ENCODE assay signal across 1 cellular context in the genomic region with DNA sequence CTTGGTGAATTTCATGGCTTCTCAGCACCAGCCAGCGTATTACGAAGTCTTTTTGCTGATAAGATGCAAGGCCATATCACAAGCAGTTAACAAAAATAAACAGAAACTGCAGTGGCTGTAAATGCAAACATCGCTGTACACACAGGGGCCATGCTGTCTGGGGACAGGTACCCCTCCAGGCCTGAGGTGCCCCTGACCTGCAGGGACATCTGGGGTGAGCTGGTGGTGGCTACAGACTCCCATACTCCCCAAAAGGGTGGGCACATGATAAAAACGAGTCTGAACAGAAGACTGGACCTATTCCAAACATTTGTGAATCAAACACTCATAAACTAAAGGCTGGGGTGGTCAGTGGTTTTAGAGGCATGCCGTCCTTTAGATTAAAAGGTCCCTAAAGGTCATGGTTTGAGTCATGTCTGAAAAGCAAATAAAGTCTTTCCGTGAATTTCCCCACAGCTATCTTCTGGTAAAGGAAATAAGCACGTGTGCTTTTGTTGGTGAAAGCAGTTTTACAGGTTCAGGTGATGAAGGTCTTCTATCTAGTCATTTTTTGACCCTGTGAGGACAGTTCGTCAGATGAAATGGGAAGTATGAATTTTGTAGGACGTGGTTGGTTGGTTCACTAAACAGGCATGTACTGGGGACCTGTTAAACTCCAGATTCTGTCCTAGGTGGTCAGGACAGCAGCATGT.
TF ChIP-seq lines count a peak whose summit lies in the region.

No MANE protein-coding gene starts in this region.

TF ChIP-seq in GM12878, 131 proteins besides CTCF, POLR2A, EP300 and RAD21 (continued from another document and continues in another):
- TF ChIP-seq, protein P1, sequence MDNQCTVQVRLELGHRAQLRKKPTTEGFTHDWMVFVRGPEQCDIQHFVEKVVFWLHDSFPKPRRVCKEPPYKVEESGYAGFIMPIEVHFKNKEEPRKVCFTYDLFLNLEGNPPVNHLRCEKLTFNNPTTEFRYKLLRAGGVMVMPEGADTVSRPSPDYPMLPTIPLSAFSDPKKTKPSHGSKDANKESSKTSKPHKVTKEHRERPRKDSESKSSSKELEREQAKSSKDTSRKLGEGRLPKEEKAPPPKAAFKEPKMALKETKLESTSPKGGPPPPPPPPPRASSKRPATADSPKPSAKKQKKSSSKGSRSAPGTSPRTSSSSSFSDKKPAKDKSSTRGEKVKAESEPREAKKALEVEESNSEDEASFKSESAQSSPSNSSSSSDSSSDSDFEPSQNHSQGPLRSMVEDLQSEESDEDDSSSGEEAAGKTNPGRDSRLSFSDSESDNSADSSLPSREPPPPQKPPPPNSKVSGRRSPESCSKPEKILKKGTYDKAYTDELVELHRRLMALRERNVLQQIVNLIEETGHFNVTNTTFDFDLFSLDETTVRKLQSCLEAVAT (IDR thresholded peaks at IDR 0.05) = no peak
- TF ChIP-seq, protein P2, sequence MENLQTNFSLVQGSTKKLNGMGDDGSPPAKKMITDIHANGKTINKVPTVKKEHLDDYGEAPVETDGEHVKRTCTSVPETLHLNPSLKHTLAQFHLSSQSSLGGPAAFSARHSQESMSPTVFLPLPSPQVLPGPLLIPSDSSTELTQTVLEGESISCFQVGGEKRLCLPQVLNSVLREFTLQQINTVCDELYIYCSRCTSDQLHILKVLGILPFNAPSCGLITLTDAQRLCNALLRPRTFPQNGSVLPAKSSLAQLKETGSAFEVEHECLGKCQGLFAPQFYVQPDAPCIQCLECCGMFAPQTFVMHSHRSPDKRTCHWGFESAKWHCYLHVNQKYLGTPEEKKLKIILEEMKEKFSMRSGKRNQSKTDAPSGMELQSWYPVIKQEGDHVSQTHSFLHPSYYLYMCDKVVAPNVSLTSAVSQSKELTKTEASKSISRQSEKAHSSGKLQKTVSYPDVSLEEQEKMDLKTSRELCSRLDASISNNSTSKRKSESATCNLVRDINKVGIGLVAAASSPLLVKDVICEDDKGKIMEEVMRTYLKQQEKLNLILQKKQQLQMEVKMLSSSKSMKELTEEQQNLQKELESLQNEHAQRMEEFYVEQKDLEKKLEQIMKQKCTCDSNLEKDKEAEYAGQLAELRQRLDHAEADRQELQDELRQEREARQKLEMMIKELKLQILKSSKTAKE (IDR thresholded peaks at IDR 0.05; ENCODE audit: low read depth, poor library complexity, severe bottlenecking) = peak; percentile 36
- TF ChIP-seq, protein P3, sequence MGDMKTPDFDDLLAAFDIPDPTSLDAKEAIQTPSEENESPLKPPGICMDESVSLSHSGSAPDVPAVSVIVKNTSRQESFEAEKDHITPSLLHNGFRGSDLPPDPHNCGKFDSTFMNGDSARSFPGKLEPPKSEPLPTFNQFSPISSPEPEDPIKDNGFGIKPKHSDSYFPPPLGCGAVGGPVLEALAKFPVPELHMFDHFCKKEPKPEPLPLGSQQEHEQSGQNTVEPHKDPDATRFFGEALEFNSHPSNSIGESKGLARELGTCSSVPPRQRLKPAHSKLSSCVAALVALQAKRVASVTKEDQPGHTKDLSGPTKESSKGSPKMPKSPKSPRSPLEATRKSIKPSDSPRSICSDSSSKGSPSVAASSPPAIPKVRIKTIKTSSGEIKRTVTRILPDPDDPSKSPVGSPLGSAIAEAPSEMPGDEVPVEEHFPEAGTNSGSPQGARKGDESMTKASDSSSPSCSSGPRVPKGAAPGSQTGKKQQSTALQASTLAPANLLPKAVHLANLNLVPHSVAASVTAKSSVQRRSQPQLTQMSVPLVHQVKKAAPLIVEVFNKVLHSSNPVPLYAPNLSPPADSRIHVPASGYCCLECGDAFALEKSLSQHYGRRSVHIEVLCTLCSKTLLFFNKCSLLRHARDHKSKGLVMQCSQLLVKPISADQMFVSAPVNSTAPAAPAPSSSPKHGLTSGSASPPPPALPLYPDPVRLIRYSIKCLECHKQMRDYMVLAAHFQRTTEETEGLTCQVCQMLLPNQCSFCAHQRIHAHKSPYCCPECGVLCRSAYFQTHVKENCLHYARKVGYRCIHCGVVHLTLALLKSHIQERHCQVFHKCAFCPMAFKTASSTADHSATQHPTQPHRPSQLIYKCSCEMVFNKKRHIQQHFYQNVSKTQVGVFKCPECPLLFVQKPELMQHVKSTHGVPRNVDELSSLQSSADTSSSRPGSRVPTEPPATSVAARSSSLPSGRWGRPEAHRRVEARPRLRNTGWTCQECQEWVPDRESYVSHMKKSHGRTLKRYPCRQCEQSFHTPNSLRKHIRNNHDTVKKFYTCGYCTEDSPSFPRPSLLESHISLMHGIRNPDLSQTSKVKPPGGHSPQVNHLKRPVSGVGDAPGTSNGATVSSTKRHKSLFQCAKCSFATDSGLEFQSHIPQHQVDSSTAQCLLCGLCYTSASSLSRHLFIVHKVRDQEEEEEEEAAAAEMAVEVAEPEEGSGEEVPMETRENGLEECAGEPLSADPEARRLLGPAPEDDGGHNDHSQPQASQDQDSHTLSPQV (IDR thresholded peaks at IDR 0.05) = no peak
- no peak for TF ChIP-seq EZH2 (IDR thresholded peaks at IDR 0.05; ENCODE audit: borderline replicate concordance, control insufficient read depth, low read depth, low read length)
- TF ChIP-seq, protein P4, sequence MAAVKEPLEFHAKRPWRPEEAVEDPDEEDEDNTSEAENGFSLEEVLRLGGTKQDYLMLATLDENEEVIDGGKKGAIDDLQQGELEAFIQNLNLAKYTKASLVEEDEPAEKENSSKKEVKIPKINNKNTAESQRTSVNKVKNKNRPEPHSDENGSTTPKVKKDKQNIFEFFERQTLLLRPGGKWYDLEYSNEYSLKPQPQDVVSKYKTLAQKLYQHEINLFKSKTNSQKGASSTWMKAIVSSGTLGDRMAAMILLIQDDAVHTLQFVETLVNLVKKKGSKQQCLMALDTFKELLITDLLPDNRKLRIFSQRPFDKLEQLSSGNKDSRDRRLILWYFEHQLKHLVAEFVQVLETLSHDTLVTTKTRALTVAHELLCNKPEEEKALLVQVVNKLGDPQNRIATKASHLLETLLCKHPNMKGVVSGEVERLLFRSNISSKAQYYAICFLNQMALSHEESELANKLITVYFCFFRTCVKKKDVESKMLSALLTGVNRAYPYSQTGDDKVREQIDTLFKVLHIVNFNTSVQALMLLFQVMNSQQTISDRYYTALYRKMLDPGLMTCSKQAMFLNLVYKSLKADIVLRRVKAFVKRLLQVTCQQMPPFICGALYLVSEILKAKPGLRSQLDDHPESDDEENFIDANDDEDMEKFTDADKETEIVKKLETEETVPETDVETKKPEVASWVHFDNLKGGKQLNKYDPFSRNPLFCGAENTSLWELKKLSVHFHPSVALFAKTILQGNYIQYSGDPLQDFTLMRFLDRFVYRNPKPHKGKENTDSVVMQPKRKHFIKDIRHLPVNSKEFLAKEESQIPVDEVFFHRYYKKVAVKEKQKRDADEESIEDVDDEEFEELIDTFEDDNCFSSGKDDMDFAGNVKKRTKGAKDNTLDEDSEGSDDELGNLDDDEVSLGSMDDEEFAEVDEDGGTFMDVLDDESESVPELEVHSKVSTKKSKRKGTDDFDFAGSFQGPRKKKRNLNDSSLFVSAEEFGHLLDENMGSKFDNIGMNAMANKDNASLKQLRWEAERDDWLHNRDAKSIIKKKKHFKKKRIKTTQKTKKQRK (IDR thresholded peaks at IDR 0.05; ENCODE audit: low read depth, low read length) = no peak
- no peak for TF ChIP-seq TCF3 (IDR thresholded peaks at IDR 0.05; ENCODE audit: borderline replicate concordance, insufficient read depth, low read depth, low read length)
- no peak for TF ChIP-seq NFXL1 (IDR thresholded peaks at IDR 0.05; ENCODE audit: borderline replicate concordance)
- TF ChIP-seq SPI1 (IDR thresholded peaks at IDR 0.05; ENCODE audit: borderline replicate concordance, insufficient read depth, low read depth, low read length) = no peak
- no peak for TF ChIP-seq ZBED1 (IDR thresholded peaks at IDR 0.05; ENCODE audit: borderline replicate concordance)
- TF ChIP-seq IKZF2 (IDR thresholded peaks at IDR 0.05) = peak in 1 of 2 experiments; percentile 19; a peak in 1 of 4 replicates
- TF ChIP-seq BACH1 (IDR thresholded peaks at IDR 0.05; ENCODE audit: borderline replicate concordance) = no peak
- TF ChIP-seq NFYA (IDR thresholded peaks at IDR 0.05; ENCODE audit: borderline replicate concordance, low read depth, low read length) = no peak
- TF ChIP-seq TCF12 (IDR thresholded peaks at IDR 0.05; ENCODE audit: low read depth, low read length) = no peak
- TF ChIP-seq, protein P5, sequence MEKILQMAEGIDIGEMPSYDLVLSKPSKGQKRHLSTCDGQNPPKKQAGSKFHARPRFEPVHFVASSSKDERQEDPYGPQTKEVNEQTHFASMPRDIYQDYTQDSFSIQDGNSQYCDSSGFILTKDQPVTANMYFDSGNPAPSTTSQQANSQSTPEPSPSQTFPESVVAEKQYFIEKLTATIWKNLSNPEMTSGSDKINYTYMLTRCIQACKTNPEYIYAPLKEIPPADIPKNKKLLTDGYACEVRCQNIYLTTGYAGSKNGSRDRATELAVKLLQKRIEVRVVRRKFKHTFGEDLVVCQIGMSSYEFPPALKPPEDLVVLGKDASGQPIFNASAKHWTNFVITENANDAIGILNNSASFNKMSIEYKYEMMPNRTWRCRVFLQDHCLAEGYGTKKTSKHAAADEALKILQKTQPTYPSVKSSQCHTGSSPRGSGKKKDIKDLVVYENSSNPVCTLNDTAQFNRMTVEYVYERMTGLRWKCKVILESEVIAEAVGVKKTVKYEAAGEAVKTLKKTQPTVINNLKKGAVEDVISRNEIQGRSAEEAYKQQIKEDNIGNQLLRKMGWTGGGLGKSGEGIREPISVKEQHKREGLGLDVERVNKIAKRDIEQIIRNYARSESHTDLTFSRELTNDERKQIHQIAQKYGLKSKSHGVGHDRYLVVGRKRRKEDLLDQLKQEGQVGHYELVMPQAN (conservative IDR thresholded peaks at IDR 0.05) = no peak
- no peak for TF ChIP-seq MTA2 (IDR thresholded peaks at IDR 0.05; ENCODE audit: low read depth)
- no peak for TF ChIP-seq TARDBP (IDR thresholded peaks at IDR 0.05; ENCODE audit: borderline replicate concordance)
- 0 out of 2 replicates have a peak, but pooled peaks have one; percentile 32 for TF ChIP-seq EED (IDR thresholded peaks at IDR 0.05; ENCODE audit: low read depth)
- TF ChIP-seq, protein P6, sequence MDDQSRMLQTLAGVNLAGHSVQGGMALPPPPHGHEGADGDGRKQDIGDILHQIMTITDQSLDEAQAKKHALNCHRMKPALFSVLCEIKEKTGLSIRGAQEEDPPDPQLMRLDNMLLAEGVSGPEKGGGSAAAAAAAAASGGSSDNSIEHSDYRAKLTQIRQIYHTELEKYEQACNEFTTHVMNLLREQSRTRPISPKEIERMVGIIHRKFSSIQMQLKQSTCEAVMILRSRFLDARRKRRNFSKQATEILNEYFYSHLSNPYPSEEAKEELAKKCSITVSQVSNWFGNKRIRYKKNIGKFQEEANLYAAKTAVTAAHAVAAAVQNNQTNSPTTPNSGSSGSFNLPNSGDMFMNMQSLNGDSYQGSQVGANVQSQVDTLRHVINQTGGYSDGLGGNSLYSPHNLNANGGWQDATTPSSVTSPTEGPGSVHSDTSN (IDR thresholded peaks at IDR 0.05; ENCODE audit: insufficient replicate concordance, low read depth, low read length) = no peak
- TF ChIP-seq NR2F1 (conservative IDR thresholded peaks at IDR 0.05) = peak; percentile 88
- TF ChIP-seq, protein P7, sequence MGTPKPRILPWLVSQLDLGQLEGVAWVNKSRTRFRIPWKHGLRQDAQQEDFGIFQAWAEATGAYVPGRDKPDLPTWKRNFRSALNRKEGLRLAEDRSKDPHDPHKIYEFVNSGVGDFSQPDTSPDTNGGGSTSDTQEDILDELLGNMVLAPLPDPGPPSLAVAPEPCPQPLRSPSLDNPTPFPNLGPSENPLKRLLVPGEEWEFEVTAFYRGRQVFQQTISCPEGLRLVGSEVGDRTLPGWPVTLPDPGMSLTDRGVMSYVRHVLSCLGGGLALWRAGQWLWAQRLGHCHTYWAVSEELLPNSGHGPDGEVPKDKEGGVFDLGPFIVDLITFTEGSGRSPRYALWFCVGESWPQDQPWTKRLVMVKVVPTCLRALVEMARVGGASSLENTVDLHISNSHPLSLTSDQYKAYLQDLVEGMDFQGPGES (IDR thresholded peaks at IDR 0.05) = no peak
- TF ChIP-seq KDM1A (IDR thresholded peaks at IDR 0.05; ENCODE audit: borderline replicate concordance) = no peak
- TF ChIP-seq, protein P8, sequence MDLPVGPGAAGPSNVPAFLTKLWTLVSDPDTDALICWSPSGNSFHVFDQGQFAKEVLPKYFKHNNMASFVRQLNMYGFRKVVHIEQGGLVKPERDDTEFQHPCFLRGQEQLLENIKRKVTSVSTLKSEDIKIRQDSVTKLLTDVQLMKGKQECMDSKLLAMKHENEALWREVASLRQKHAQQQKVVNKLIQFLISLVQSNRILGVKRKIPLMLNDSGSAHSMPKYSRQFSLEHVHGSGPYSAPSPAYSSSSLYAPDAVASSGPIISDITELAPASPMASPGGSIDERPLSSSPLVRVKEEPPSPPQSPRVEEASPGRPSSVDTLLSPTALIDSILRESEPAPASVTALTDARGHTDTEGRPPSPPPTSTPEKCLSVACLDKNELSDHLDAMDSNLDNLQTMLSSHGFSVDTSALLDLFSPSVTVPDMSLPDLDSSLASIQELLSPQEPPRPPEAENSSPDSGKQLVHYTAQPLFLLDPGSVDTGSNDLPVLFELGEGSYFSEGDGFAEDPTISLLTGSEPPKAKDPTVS (IDR thresholded peaks at IDR 0.05; ENCODE audit: low read depth, low read length) = no peak
- TF ChIP-seq, protein P9, sequence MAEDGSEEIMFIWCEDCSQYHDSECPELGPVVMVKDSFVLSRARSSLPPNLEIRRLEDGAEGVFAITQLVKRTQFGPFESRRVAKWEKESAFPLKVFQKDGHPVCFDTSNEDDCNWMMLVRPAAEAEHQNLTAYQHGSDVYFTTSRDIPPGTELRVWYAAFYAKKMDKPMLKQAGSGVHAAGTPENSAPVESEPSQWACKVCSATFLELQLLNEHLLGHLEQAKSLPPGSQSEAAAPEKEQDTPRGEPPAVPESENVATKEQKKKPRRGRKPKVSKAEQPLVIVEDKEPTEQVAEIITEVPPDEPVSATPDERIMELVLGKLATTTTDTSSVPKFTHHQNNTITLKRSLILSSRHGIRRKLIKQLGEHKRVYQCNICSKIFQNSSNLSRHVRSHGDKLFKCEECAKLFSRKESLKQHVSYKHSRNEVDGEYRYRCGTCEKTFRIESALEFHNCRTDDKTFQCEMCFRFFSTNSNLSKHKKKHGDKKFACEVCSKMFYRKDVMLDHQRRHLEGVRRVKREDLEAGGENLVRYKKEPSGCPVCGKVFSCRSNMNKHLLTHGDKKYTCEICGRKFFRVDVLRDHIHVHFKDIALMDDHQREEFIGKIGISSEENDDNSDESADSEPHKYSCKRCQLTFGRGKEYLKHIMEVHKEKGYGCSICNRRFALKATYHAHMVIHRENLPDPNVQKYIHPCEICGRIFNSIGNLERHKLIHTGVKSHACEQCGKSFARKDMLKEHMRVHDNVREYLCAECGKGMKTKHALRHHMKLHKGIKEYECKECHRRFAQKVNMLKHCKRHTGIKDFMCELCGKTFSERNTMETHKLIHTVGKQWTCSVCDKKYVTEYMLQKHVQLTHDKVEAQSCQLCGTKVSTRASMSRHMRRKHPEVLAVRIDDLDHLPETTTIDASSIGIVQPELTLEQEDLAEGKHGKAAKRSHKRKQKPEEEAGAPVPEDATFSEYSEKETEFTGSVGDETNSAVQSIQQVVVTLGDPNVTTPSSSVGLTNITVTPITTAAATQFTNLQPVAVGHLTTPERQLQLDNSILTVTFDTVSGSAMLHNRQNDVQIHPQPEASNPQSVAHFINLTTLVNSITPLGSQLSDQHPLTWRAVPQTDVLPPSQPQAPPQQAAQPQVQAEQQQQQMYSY (CRISPR knock-in tag; IDR thresholded peaks at IDR 0.05) = no peak
- TF ChIP-seq, protein P10, sequence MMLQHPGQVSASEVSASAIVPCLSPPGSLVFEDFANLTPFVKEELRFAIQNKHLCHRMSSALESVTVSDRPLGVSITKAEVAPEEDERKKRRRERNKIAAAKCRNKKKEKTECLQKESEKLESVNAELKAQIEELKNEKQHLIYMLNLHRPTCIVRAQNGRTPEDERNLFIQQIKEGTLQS (IDR thresholded peaks at IDR 0.05; ENCODE audit: borderline replicate concordance, extremely low read depth, low read depth, low read length) = no peak
- TF ChIP-seq ETV6 (conservative IDR thresholded peaks at IDR 0.05 in 1 of 2, IDR thresholded peaks at IDR 0.05 in 1 of 2; ENCODE audit: borderline replicate concordance in 1 of 2, low read depth in 1 of 2) = peak in 1 of 2 experiments; percentile 65; a peak in 2 of 4 replicates
- TF ChIP-seq CREM (IDR thresholded peaks at IDR 0.05; ENCODE audit: low read depth) = peak; percentile 33; the same call in 1 of the 2 replicates
- no peak for TF ChIP-seq YY1 (IDR thresholded peaks at IDR 0.05; ENCODE audit: low read depth, low read length)
- TF ChIP-seq SMAD5 (IDR thresholded peaks at IDR 0.05; ENCODE audit: low read depth) = no peak
- TF ChIP-seq HCFC1 (IDR thresholded peaks at IDR 0.05; ENCODE audit: low read length) = no peak
